Comparison of ENCODE assay signal across 1 cellular context in the genomic region with DNA sequence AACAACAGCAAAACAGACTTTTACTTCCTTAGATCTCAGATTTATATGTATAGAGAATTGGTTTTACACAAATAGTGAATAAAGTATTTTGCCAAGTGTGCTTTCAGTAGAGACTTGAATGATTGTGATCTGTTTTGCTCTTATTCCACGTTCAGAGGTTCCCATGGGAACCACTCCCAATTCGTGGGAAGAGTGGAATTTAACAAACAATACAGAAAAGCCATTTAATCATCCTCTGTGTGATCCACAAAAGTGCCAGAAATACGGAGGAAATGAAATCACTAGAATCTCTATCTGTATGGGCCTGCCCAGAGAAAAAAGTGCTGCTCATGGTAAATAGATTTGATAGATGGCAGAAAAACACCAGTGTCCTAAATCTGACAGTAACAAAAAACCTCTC.
TF ChIP-seq lines count a peak whose summit lies in the region.

No MANE protein-coding gene starts in this region.

TF ChIP-seq in SK-N-SH treated with all-trans-retinoic acid at 6 μM for 48 hours, 23 proteins besides CTCF, POLR2A, EP300 and RAD21 (continued from another document):
- TF ChIP-seq, protein P1, sequence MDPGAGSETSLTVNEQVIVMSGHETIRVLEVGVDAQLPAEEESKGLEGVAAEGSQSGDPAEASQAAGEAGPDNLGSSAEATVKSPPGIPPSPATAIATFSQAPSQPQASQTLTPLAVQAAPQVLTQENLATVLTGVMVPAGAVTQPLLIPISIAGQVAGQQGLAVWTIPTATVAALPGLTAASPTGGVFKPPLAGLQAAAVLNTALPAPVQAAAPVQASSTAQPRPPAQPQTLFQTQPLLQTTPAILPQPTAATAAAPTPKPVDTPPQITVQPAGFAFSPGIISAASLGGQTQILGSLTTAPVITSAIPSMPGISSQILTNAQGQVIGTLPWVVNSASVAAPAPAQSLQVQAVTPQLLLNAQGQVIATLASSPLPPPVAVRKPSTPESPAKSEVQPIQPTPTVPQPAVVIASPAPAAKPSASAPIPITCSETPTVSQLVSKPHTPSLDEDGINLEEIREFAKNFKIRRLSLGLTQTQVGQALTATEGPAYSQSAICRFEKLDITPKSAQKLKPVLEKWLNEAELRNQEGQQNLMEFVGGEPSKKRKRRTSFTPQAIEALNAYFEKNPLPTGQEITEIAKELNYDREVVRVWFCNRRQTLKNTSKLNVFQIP (CRISPR knock-in tag; IDR thresholded peaks at IDR 0.05; ENCODE audit: borderline replicate concordance, low read depth) = no peak
- TF ChIP-seq ZFP3 (CRISPR knock-in tag; IDR thresholded peaks at IDR 0.05) (no peak), ARNTL (CRISPR knock-in tag; IDR thresholded peaks at IDR 0.05; ENCODE audit: borderline replicate concordance, low read depth) (no peak), ZNF70 (CRISPR knock-in tag; IDR thresholded peaks at IDR 0.05) (no peak), RARB (CRISPR knock-in tag; IDR thresholded peaks at IDR 0.05) (no peak), TCF4 (CRISPR knock-in tag; IDR thresholded peaks at IDR 0.05; ENCODE audit: borderline replicate concordance) (no peak)
- TF ChIP-seq, protein P2, sequence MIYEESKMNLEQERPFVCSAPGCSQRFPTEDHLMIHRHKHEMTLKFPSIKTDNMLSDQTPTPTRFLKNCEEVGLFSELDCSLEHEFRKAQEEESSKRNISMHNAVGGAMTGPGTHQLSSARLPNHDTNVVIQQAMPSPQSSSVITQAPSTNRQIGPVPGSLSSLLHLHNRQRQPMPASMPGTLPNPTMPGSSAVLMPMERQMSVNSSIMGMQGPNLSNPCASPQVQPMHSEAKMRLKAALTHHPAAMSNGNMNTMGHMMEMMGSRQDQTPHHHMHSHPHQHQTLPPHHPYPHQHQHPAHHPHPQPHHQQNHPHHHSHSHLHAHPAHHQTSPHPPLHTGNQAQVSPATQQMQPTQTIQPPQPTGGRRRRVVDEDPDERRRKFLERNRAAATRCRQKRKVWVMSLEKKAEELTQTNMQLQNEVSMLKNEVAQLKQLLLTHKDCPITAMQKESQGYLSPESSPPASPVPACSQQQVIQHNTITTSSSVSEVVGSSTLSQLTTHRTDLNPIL (CRISPR knock-in tag; IDR thresholded peaks at IDR 0.05; ENCODE audit: low read depth) = no peak
